ENCODE assay signal across 32 cellular contexts in genomic region chr3:133083395-133083794, GRCh38. TPM values are rescaled to one million over a fixed set of nuclear protein-coding genes. Genes with fewer than 3 reads are reported as not detected.
"Had no signal": no experiment of that assay in that cellular context is flagged by ENCODE, and none has a peak within 500 bp of the region (broad histone marks: within the 10 kb centered on the region; RNA-seq: fewer than 3 reads in every experiment).

No MANE protein-coding gene starts in this region.

- H3K36me3 Mint-ChIP-seq: natural killer cell; neural progenitor cell; stimulated activated memory B cell treated with anti-CD40 and anti-IgM and Interleukin-4, amounts not matched to agents 10 μg/mL and 1 μg/mL and 100 μg/mL, for 72 hours; type B pancreatic cell had no signal

- H3K9ac ChIP-seq: neural progenitor cell, parathyroid adenoma had no signal

- DNase-seq: natural killer cell; occipital lobe; ovary; posterior cingulate gyrus; psoas muscle; right cardiac atrium; right lobe of liver; sigmoid colon; spleen; stimulated activated CD4-positive, alpha-beta T cell treated with anti-CD3 and anti-CD28 coated beads, Interleukin-12 subunit alpha, Interleukin-12 subunit beta, amount 100 ng/mL, for 4 hours; stimulated activated CD4-positive, alpha-beta T cell treated with anti-CD3 and anti-CD28 coated beads, Interleukin-1b, Interleukin-23, amount 100 ng/mL, for 48 hours; stimulated activated CD4-positive, alpha-beta T cell treated with anti-CD3 and anti-CD28 coated beads, Interleukin-4, amount 100 ng/mL, for 1 hour; stimulated activated CD4-positive, alpha-beta T cell treated with anti-CD3 and anti-CD28 coated beads, Interleukin-4, amount 100 ng/mL, for 4 hours; stimulated activated CD8-positive, alpha-beta memory T cell treated with anti-CD3 and anti-CD28 coated beads, Interleukin-4, amount 100 ng/mL, for 48 hours; stimulated activated naive CD4-positive, alpha-beta T cell; stimulated activated naive CD8-positive, alpha-beta T cell treated with anti-CD3 and anti-CD28 coated beads, Interleukin-15, amount 100 ng/mL, for 72 hours; stimulated activated naive CD8-positive, alpha-beta T cell treated with anti-CD3 and anti-CD28 coated beads, Interleukin-15, Interleukin-2, amounts not matched to agents 100 U/mL and 50 U/mL, for 24 hours; substantia nigra; testis; tibial artery; transverse colon; upper lobe of right lung; uterus had no signal

- H3K4me3 ChIP-seq: neural progenitor cell, ovary, psoas muscle, right lobe of liver, sigmoid colon, skin epidermis, smooth muscle cell, spleen, suprapubic skin, testis, tibial artery, transverse colon, upper lobe of right lung, uterus had no signal

- H3K36me3 ChIP-seq: neural progenitor cell, ovary, right lobe of liver, sigmoid colon, spleen, suprapubic skin, tibial artery, transverse colon, upper lobe of right lung, uterus had no signal

- H3K4me2 ChIP-seq: neural progenitor cell, smooth muscle cell had no signal

- H3K27ac ChIP-seq: neural progenitor cell, ovary, parathyroid adenoma, psoas muscle, right lobe of liver, sigmoid colon, skin epidermis, spleen, suprapubic skin, testis, tibial artery, transverse colon, upper lobe of right lung, uterus had no signal

- H3K27ac Mint-ChIP-seq: natural killer cell; nephron; neural progenitor cell; progenitor cell of endocrine pancreas; stimulated activated memory B cell treated with anti-CD40 and anti-IgM and Interleukin-4, amounts not matched to agents 10 μg/mL and 1 μg/mL and 100 μg/mL, for 72 hours; type B pancreatic cell had no signal

- H3K4me1 Mint-ChIP-seq: natural killer cell; nephron; neural progenitor cell; stimulated activated memory B cell treated with anti-CD40 and anti-IgM and Interleukin-4, amounts not matched to agents 10 μg/mL and 1 μg/mL and 100 μg/mL, for 72 hours; stimulated activated naive CD8-positive, alpha-beta T cell treated with anti-CD3 and anti-CD28 coated beads, Interleukin-15, amount 100 ng/mL, for 72 hours had no signal

- H3K27me3 Mint-ChIP-seq: progenitor cell of endocrine pancreas, type B pancreatic cell had no signal

- H3K4me3 Mint-ChIP-seq: natural killer cell; nephron; neural progenitor cell; stimulated activated memory B cell treated with anti-CD40 and anti-IgM and Interleukin-4, amounts not matched to agents 10 μg/mL and 1 μg/mL and 100 μg/mL, for 72 hours; stimulated activated naive CD8-positive, alpha-beta T cell treated with anti-CD3 and anti-CD28 coated beads, Interleukin-15, amount 100 ng/mL, for 72 hours; type B pancreatic cell had no signal

- H3K79me2 ChIP-seq: parathyroid adenoma had no signal

- H3K9me3 ChIP-seq: ovary, psoas muscle, right lobe of liver, suprapubic skin, testis, tibial artery, transverse colon, upper lobe of right lung, uterus had no signal

- H3K9me3 Mint-ChIP-seq: nephron, neural progenitor cell, type B pancreatic cell had no signal

- H3K27me3 ChIP-seq: neural progenitor cell, ovary, right lobe of liver, sigmoid colon, suprapubic skin, testis, tibial artery, transverse colon, upper lobe of right lung, uterus had no signal

- H3K4me1 ChIP-seq: neural progenitor cell, parathyroid adenoma, right lobe of liver, sigmoid colon, spleen, suprapubic skin, testis, transverse colon, upper lobe of right lung, uterus had no signal

- ATAC-seq: natural killer cell; psoas muscle; right cardiac atrium; right lobe of liver; stimulated activated memory B cell treated with anti-CD40 and anti-IgM and Interleukin-4, amounts not matched to agents 10 μg/mL and 1 μg/mL and 100 μg/mL, for 72 hours; stimulated activated naive CD8-positive, alpha-beta T cell treated with anti-CD3 and anti-CD28 coated beads, Interleukin-15, amount 100 ng/mL, for 72 hours; stimulated activated naive CD8-positive, alpha-beta T cell treated with anti-CD3 and anti-CD28 coated beads, Interleukin-15, Interleukin-2, amounts not matched to agents 100 U/mL and 50 U/mL, for 24 hours; upper lobe of right lung had no signal

- H2AFZ ChIP-seq: neural progenitor cell, parathyroid adenoma had no signal

RNA-seq across cellular contexts. Expression of gene TMEM108, which starts 45.2 kb away (rescaled TPM):
- total RNA-seq: natural killer cell had no signal
